In genomic region chrX:128310912-128311311, GRCh38 we compare ENCODE assay signal across 31 cellular contexts.
DNase-seq lines count a peak whose midpoint lies in the region; ATAC-seq and TF ChIP-seq lines count a peak whose summit lies in the region.
"Had no signal": no experiment of that assay in that cellular context is flagged by ENCODE, and none has a peak within 500 bp of the region (broad histone marks: within the 10 kb centered on the region; RNA-seq: fewer than 3 reads in every experiment).

No MANE protein-coding gene starts in this region.

- H3K4me1 ChIP-seq in HEK293 (ENCODE audit: control insufficient read depth, insufficient read depth, low read length): no peaks in the 10 kb centered on the region
- H3K4me1 ChIP-seq: A549; BE2C; BLaER1; BLaER1 treated with 17β-estradiol and CSF1 and Interleukin-3, amounts not matched to agents 10 nM and 100 nM; Caco-2 had no signal

- peak; percentile 54 for DNase-seq in posterior vena cava (ENCODE audit: low spot score)
- DNase-seq in activated naive CD4-positive, alpha-beta T cell treated with anti-CD3 and anti-CD28 coated beads for 36 hours: no peak
- DNase-seq: 8988T; ACHN; AML-193; BE2C; C1 segment of cervical spinal cord; Caco-2; Calu3; CD4-positive, alpha-beta memory T cell; CD4-positive, alpha-beta T cell; CD4-positive, CD25-positive, alpha-beta regulatory T cell; CD8-positive, alpha-beta memory T cell; CD8-positive, alpha-beta T cell; COR-L47; DMS 273 treated with DMSO at 0.1 percent for 48 hours; DMS153; DMS53; DMS79; DMS79 treated with DMSO at 0.1 percent for 48 hours; DND-41; EL had no signal

- intact Hi-C loops in posterior vena cava (cut with DNase I): no loop called here
- intact Hi-C loops in activated naive CD4-positive, alpha-beta T cell treated with anti-CD3 and anti-CD28 coated beads for 36 hours (cut with micrococcal nuclease): no loop called here

- H3K4me3 Mint-ChIP-seq in activated naive CD4-positive, alpha-beta T cell treated with anti-CD3 and anti-CD28 coated beads for 36 hours: no peak overlapping the region
- H3K4me3 Mint-ChIP-seq: B cell; CD14-positive monocyte; CD4-positive, alpha-beta memory T cell; CD4-positive, alpha-beta T cell; CD4-positive, CD25-positive, alpha-beta regulatory T cell; CD8-positive, alpha-beta memory T cell; CD8-positive, alpha-beta T cell had no signal

- no peaks in the 10 kb centered on the region for H3K27me3 Mint-ChIP-seq in activated naive CD4-positive, alpha-beta T cell treated with anti-CD3 and anti-CD28 coated beads for 36 hours (ENCODE audit: low read depth)
- H3K27me3 Mint-ChIP-seq: B cell; CD4-positive, alpha-beta memory T cell; CD4-positive, alpha-beta T cell; CD4-positive, CD25-positive, alpha-beta regulatory T cell; CD8-positive, alpha-beta memory T cell had no signal

- no peaks in the 10 kb centered on the region for H3K4me1 Mint-ChIP-seq in activated naive CD4-positive, alpha-beta T cell treated with anti-CD3 and anti-CD28 coated beads for 36 hours (ENCODE audit: low read depth)
- H3K4me1 Mint-ChIP-seq: B cell; CD14-positive monocyte; CD4-positive, alpha-beta memory T cell; CD4-positive, CD25-positive, alpha-beta regulatory T cell; CD8-positive, alpha-beta memory T cell had no signal

- POLR2A ChIA-PET in HEK293 (lab: Yijun Ruan, JAX): no interaction called here

- peaks cover 3% of the 10 kb centered on the region for H3K9me3 Mint-ChIP-seq in activated naive CD4-positive, alpha-beta T cell treated with anti-CD3 and anti-CD28 coated beads for 36 hours
- H3K9me3 Mint-ChIP-seq: CD8-positive, alpha-beta T cell had no signal

- no peak overlapping the region for H3K4me3 ChIP-seq in HEK293 (ENCODE audit: low read depth, low read length)
- H3K4me3 ChIP-seq: A549; BLaER1; BLaER1 treated with 17β-estradiol and CSF1 and Interleukin-3, amounts not matched to agents 10 nM and 100 nM had no signal

- no peaks in the 10 kb centered on the region for H3K36me3 Mint-ChIP-seq in activated naive CD4-positive, alpha-beta T cell treated with anti-CD3 and anti-CD28 coated beads for 36 hours (ENCODE audit: low read depth)
- H3K36me3 Mint-ChIP-seq: CD14-positive monocyte; CD4-positive, alpha-beta memory T cell; CD4-positive, CD25-positive, alpha-beta regulatory T cell; CD8-positive, alpha-beta memory T cell; CD8-positive, alpha-beta T cell had no signal

- TF ChIP-seq CTCF in HEK293 (tag by site-specific recombination; IDR thresholded peaks at IDR 0.05): no peak

- H3K27ac ChIP-seq in HEK293 (ENCODE audit: extremely low read depth, low read depth, low read length): no peak overlapping the region
- H3K27ac ChIP-seq: 22Rv1; A549; BLaER1; BLaER1 treated with 17β-estradiol and CSF1 and Interleukin-3, amounts not matched to agents 10 nM and 100 nM; C4-2B had no signal

- no peaks in the 10 kb centered on the region for H3K36me3 ChIP-seq in HEK293 (ENCODE audit: control insufficient read depth in 2 of 2, insufficient read depth in 1 of 2, low read length in 2 of 2)
- H3K36me3 ChIP-seq: BE2C; BLaER1; BLaER1 treated with 17β-estradiol and CSF1 and Interleukin-3, amounts not matched to agents 10 nM and 100 nM had no signal

- CTCF ChIA-PET in HEK293 (lab: Yijun Ruan, JAX): no interaction called here
- CTCF ChIA-PET in activated naive CD4-positive, alpha-beta T cell treated with anti-CD3 and anti-CD28 coated beads for 36 hours (lab: Charles Lee): no interaction called here

- H3K9me3 ChIP-seq in HEK293 (ENCODE audit: control insufficient read depth, insufficient read depth, low read depth, low read length): no peaks in the 10 kb centered on the region; the same call in none of the 2 replicates
- H3K9me3 ChIP-seq: A549, BE2C, Caco-2 had no signal

- no peak overlapping the region for H3K27ac Mint-ChIP-seq in activated naive CD4-positive, alpha-beta T cell treated with anti-CD3 and anti-CD28 coated beads for 36 hours
- H3K27ac Mint-ChIP-seq: B cell; CD14-positive monocyte; CD4-positive, alpha-beta memory T cell; CD4-positive, alpha-beta T cell; CD4-positive, CD25-positive, alpha-beta regulatory T cell; CD8-positive, alpha-beta memory T cell; CD8-positive, alpha-beta T cell had no signal

- no peak for ATAC-seq in GM19035 (IDR thresholded peaks at IDR 0.05; ENCODE audit: unreplicated experiment)
- ATAC-seq: A549; CD8-positive, alpha-beta T cell had no signal

TF ChIP-seq in HEK293, 187 proteins besides CTCF, POLR2A, EP300 and RAD21:
- TF ChIP-seq TCF7L2 (IDR thresholded peaks at IDR 0.05; ENCODE audit: borderline replicate concordance, low read depth, low read length) (no peak), ZNF585B (tag by site-specific recombination; IDR thresholded peaks at IDR 0.05) (peak; percentile 79)
TF ChIP-seq in HEK293: peak in this region for 1.
